8 cellular contexts compared by ENCODE assay signal in genomic region chr1:236605030-236605806, GRCh38. TPM values are rescaled to one million over a fixed set of nuclear protein-coding genes. Genes with fewer than 3 reads are reported as not detected.
DNase-seq lines count a peak whose midpoint lies in the region; ATAC-seq and TF ChIP-seq lines count a peak whose summit lies in the region.

No MANE protein-coding gene starts in this region.

- H3K36me3 ChIP-seq in left ventricle myocardium inferior (peaks cover 12% of the 10 kb centered on the region), mesendoderm (ENCODE audit: control insufficient read depth, insufficient read depth, low read length) (no peaks in the 10 kb centered on the region), aorta (ENCODE audit: control insufficient read depth in 1 of 2, insufficient read depth in 2 of 2, low read length in 1 of 2) (no peaks in the 10 kb centered on the region)

- H3K4me3 Mint-ChIP-seq in brain, result peak overlapping the region; percentile 93 to 99 (median 97)

- no CpG with 5 or more reads among the region's 29 CpGs for WGBS in mesendoderm (ENCODE audit: extremely low coverage, insufficient coverage, low lambda C conversion rate)
- 75 to 78% methylated on average over 29 of the region's 29 CpGs for WGBS in aorta, 2 donors

- peak overlapping the region; percentile 86 for H3K9ac ChIP-seq in mesendoderm (ENCODE audit: low read length)

- ATAC-seq in left cardiac atrium (no peak), aorta (ENCODE audit: low FRiP score) (no peak), HG02759 (IDR thresholded peaks at IDR 0.05; ENCODE audit: unreplicated experiment) (no peak)

- no peak overlapping the region for H2BK120ac ChIP-seq in mesendoderm (ENCODE audit: low read depth, low read length)

- DNase-seq in left ventricle myocardium inferior, result no peak
- DNase-seq in left cardiac atrium, result no peak
- no peak for DNase-seq in mesendoderm
- DNase-seq in aorta, result no peak
- DNase-seq in NCI-H146 treated with DMSO at 0.1 percent for 48 hours (lab: John Stamatoyannopoulos, UW; ENCODE audit: unreplicated experiment), result no peak
- DNase-seq in NCI-H345 (lab: John Stamatoyannopoulos, UW), result no peak

- H3K4me1 ChIP-seq in left ventricle myocardium inferior (peaks cover 34% of the 10 kb centered on the region), mesendoderm (ENCODE audit: control insufficient read depth, low read depth, low read length) (no peaks in the 10 kb centered on the region), aorta (ENCODE audit: control insufficient read depth in 1 of 2, insufficient read depth in 2 of 2, low read length in 2 of 2) (no peaks in the 10 kb centered on the region)

- intact Hi-C loops in left ventricle myocardium inferior (cut with micrococcal nuclease), result no loop called here
- intact Hi-C loops in left cardiac atrium (cut with DNase I), result no loop called here
- intact Hi-C loops in aorta (cut with DNase I), result loop anchor here in 1 of 2 donors (10.0 kb wide), 1 partner anchor 80 kb away; the partner anchor contains the start of gene ACTN2

- peaks cover 22% of the 10 kb centered on the region for H3K79me2 ChIP-seq in mesendoderm (ENCODE audit: control insufficient read depth, insufficient read depth, low read length)

- peaks cover 33% of the 10 kb centered on the region for H3K4me1 Mint-ChIP-seq in brain

- H3K23ac ChIP-seq in mesendoderm (ENCODE audit: low read length), result no peak overlapping the region

- peak overlapping the region; percentile 28 for H4K8ac ChIP-seq in mesendoderm (ENCODE audit: low read depth, low read length)

- H3K27me3 ChIP-seq in left ventricle myocardium inferior (ENCODE audit: low read depth) (no peaks in the 10 kb centered on the region), mesendoderm (ENCODE audit: insufficient read depth, low read length, poor library complexity) (no peaks in the 10 kb centered on the region), aorta (ENCODE audit: control insufficient read depth in 1 of 2, insufficient read depth in 2 of 2, low read length in 1 of 2) (no peaks in the 10 kb centered on the region)

- H3K4ac ChIP-seq in mesendoderm (ENCODE audit: low read depth, low read length), result no peak overlapping the region

- peak overlapping the region; percentile 91 for H3K56ac ChIP-seq in mesendoderm (ENCODE audit: low read length)

- TF ChIP-seq CTCF in left ventricle myocardium inferior (IDR thresholded peaks at IDR 0.05; ENCODE audit: borderline replicate concordance) (no peak), brain (conservative IDR thresholded peaks at IDR 0.05) (no peak)

- H3K9me3 ChIP-seq in left ventricle myocardium inferior (replicated peaks), result no peaks in the 10 kb centered on the region
- H3K9me3 ChIP-seq in aorta (ENCODE audit: control insufficient read depth, low read length), result no peaks in the 10 kb centered on the region

- H3K79me1 ChIP-seq in mesendoderm (ENCODE audit: low read length), result peaks cover 4% of the 10 kb centered on the region

- peaks cover 6% of the 10 kb centered on the region for H3K36me3 Mint-ChIP-seq in brain

- peak overlapping the region; percentile 88 for H3K4me3 ChIP-seq in left ventricle myocardium inferior
- H3K4me3 ChIP-seq in mesendoderm (ENCODE audit: low read length), result peak overlapping the region; percentile 65
- peak overlapping the region; percentile 62 to 80 for H3K4me3 ChIP-seq in aorta (ENCODE audit: low read length in 2 of 2)

- no peaks in the 10 kb centered on the region for H3K9me3 Mint-ChIP-seq in brain

- H2BK5ac ChIP-seq in mesendoderm (ENCODE audit: low read length), result no peak overlapping the region

- H2AK5ac ChIP-seq in mesendoderm (ENCODE audit: low read length), result no peak overlapping the region

- H3K27ac ChIP-seq in left ventricle myocardium inferior (replicated peaks), result peak overlapping the region; percentile 90
- peak overlapping the region; percentile 71 for H3K27ac ChIP-seq in mesendoderm (ENCODE audit: low read depth, low read length)
- H3K27ac ChIP-seq in aorta (ENCODE audit: low read depth in 1 of 2, low read length in 2 of 2), result peak overlapping the region in 1 of 2 donors; percentile 78

- H2BK15ac ChIP-seq in mesendoderm (replicated peaks; ENCODE audit: low read depth), result no peak overlapping the region

- H3K27me3 Mint-ChIP-seq in brain, result peaks cover 22% of the 10 kb centered on the region

- H3K4me2 ChIP-seq in mesendoderm (ENCODE audit: low read length), result peak overlapping the region; percentile 84

- H3K18ac ChIP-seq in mesendoderm (ENCODE audit: low read length), result peak overlapping the region; percentile 70

- no peak overlapping the region for H4K5ac ChIP-seq in mesendoderm (ENCODE audit: low read length)

- H3K27ac Mint-ChIP-seq in brain, result peak overlapping the region; percentile 91 to 98 (median 96)

RNA-seq across cellular contexts. Expression of gene HEATR1, which starts 0.9 kb away (rescaled TPM):
- total RNA-seq in left ventricle myocardium inferior, result 12.8 TPM
- total RNA-seq in left cardiac atrium, result 10 to 100 TPM; 13.0 to 17.1 TPM
- polyA plus RNA-seq in brain (ENCODE audit: insufficient read depth, low read depth, low replicate concordance), result 6.1 TPM
- polyA plus RNA-seq in mesendoderm (2013, experiment 1 of 2), result 34.2 TPM
- polyA plus RNA-seq in mesendoderm (2013, experiment 2 of 2), result 33.3 TPM
- 10 to 100 TPM; 28.2 to 34.9 TPM for total RNA-seq in aorta
- 1 to 10 TPM; 1.6 to 4.6 TPM for polyA plus RNA-seq in aorta
